In the genomic region with DNA sequence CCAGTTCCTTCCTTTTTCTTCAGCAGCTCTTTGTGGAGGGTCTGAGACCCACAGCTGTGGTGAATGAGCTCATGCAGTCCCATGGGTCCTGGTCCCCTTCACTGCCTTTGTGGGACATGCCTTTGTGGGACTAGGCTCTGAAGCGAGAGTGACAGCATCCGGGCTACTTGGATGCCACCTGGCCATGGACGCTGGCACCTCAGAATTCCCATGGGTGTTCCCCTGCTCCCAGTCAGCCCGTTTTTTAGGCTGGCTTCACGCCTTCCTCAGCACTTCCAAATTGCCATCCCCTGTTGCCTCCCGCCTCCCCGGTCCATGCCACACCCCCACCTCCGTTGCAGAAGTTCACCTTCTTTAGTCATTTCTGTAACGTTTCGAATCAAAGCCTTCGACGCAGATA, we compare ENCODE assay signal across 8 cellular contexts. TPM values are rescaled to one million over a fixed set of nuclear protein-coding genes. Genes with fewer than 3 reads are reported as not detected.
DNase-seq lines count a peak whose midpoint lies in the region; ATAC-seq, FAIRE-seq and TF ChIP-seq lines count a peak whose summit lies in the region.

No MANE protein-coding gene starts in this region.

- H3K4me3 ChIP-seq in K562 (no peak overlapping the region), pancreas (no peak overlapping the region), body of pancreas (no peak overlapping the region)

- peak overlapping the region; percentile 60 for H3K4me3 Mint-ChIP-seq in activated T-cell treated with anti-CD3 and anti-CD28 coated beads, Interleukin-2, amount 50 U/mL, for 24 hours
- peak overlapping the region; percentile 79 for H3K4me3 Mint-ChIP-seq in stimulated activated memory B cell treated with anti-CD40 and anti-IgM and Interleukin-4, amounts not matched to agents 10 μg/mL and 1 μg/mL and 100 μg/mL, for 72 hours

- H3K9ac ChIP-seq in K562 (ENCODE audit: insufficient read depth in 1 of 2, low read depth in 2 of 2, low read length in 2 of 2): no peak overlapping the region

- H3K9me3 Mint-ChIP-seq in activated T-cell treated with anti-CD3 and anti-CD28 coated beads, Interleukin-2, amount 50 U/mL, for 24 hours: no peaks in the 10 kb centered on the region
- no peaks in the 10 kb centered on the region for H3K9me3 Mint-ChIP-seq in stimulated activated memory B cell treated with anti-CD40 and anti-IgM and Interleukin-4, amounts not matched to agents 10 μg/mL and 1 μg/mL and 100 μg/mL, for 72 hours

- no peak for DNase-seq in activated T-cell treated with anti-CD3 and anti-CD28 coated beads, Interleukin-2, amount 50 U/mL, for 24 hours
- no peak for DNase-seq in activated T-cell treated with anti-CD3 and anti-CD28 coated beads, Interleukin-2, amount 50 U/mL, for 1 hour
- DNase-seq in K562 (ENCODE audit: extremely low read depth in 1 of 4, low spot score in 3 of 4) (no peak), pancreas (no peak), body of pancreas (no peak)

- no peak for TF ChIP-seq RAD21 in K562 (CRISPR knock-in tag; conservative IDR thresholded peaks at IDR 0.05 in 1 of 2, IDR thresholded peaks at IDR 0.05 in 1 of 2)

- no peaks in the 10 kb centered on the region for H3K36me3 Mint-ChIP-seq in activated T-cell treated with anti-CD3 and anti-CD28 coated beads, Interleukin-2, amount 50 U/mL, for 24 hours (ENCODE audit: low read depth)
- peaks cover 11% of the 10 kb centered on the region for H3K36me3 Mint-ChIP-seq in stimulated activated memory B cell treated with anti-CD40 and anti-IgM and Interleukin-4, amounts not matched to agents 10 μg/mL and 1 μg/mL and 100 μg/mL, for 72 hours

- H3K27ac ChIP-seq in K562 (ENCODE audit: extremely low read depth, low read depth, low read length) (no peak overlapping the region), pancreas (no peak overlapping the region), body of pancreas (no peak overlapping the region)

- H3K4me1 ChIP-seq in K562 (replicated peaks in 1 of 2; ENCODE audit: control insufficient read depth in 2 of 2, insufficient read depth in 2 of 2, low read length in 2 of 2) (no peaks in the 10 kb centered on the region; a peak in 1 of 5 replicates), pancreas (no peaks in the 10 kb centered on the region), body of pancreas (peaks cover 4% of the 10 kb centered on the region)

- H2AFZ ChIP-seq in K562 (ENCODE audit: low read depth, low read length): no peak overlapping the region

- H3K27me3 ChIP-seq in K562 (ENCODE audit: control insufficient read depth in 2 of 2, insufficient read depth in 2 of 2, low read length in 2 of 2) (peaks cover 36 to 66% of the 10 kb centered on the region in 2 experiments), pancreas (no peaks in the 10 kb centered on the region), body of pancreas (no peaks in the 10 kb centered on the region)

- TF ChIP-seq POLR2A in K562 (conservative IDR thresholded peaks at IDR 0.05) (no peak), body of pancreas (IDR thresholded peaks at IDR 0.05) (no peak)

- TF ChIP-seq EP300 in K562 (IDR thresholded peaks at IDR 0.05; ENCODE audit: low read length): no peak

- H3K27me3 Mint-ChIP-seq in activated T-cell treated with anti-CD3 and anti-CD28 coated beads, Interleukin-2, amount 50 U/mL, for 24 hours: no peaks in the 10 kb centered on the region
- no peaks in the 10 kb centered on the region for H3K27me3 Mint-ChIP-seq in stimulated activated memory B cell treated with anti-CD40 and anti-IgM and Interleukin-4, amounts not matched to agents 10 μg/mL and 1 μg/mL and 100 μg/mL, for 72 hours

- CTCF ChIA-PET in K562 (lab: Yijun Ruan, JAX; ENCODE audit: low intra/inter-chr PET ratio): no interaction called here

- in situ Hi-C loops in K562 (cut with MboI): no loop called here

- no peak overlapping the region for H3K4me2 ChIP-seq in K562 (ENCODE audit: insufficient read depth, low read length)

- H3K79me2 ChIP-seq in K562 (ENCODE audit: control insufficient read depth, insufficient read depth, low read length): no peaks in the 10 kb centered on the region

- H3K9me1 ChIP-seq in K562 (ENCODE audit: control insufficient read depth, insufficient read depth, low read length): no peaks in the 10 kb centered on the region

- no peaks in the 10 kb centered on the region for H4K20me1 ChIP-seq in K562 (replicated peaks; ENCODE audit: control insufficient read depth, insufficient read depth, low read length)

- H3K27ac Mint-ChIP-seq in activated T-cell treated with anti-CD3 and anti-CD28 coated beads, Interleukin-2, amount 50 U/mL, for 24 hours: peak overlapping the region; percentile 88
- peak overlapping the region; percentile 93 for H3K27ac Mint-ChIP-seq in stimulated activated memory B cell treated with anti-CD40 and anti-IgM and Interleukin-4, amounts not matched to agents 10 μg/mL and 1 μg/mL and 100 μg/mL, for 72 hours

- no peaks in the 10 kb centered on the region for H3K36me3 ChIP-seq in K562 (ENCODE audit: control insufficient read depth, insufficient read depth, low read length)
- H3K36me3 ChIP-seq in pancreas: no peaks in the 10 kb centered on the region
- no peaks in the 10 kb centered on the region for H3K36me3 ChIP-seq in body of pancreas (replicated peaks in 1 of 2; ENCODE audit: insufficient read depth in 1 of 2, low read depth in 2 of 2)

- FAIRE-seq in K562 (lab: Jason Lieb, UNC) (no peak), pancreas (lab: Jason Lieb, UNC) (no peak)

- peaks cover 27% of the 10 kb centered on the region for H3K4me1 Mint-ChIP-seq in activated T-cell treated with anti-CD3 and anti-CD28 coated beads, Interleukin-2, amount 50 U/mL, for 24 hours (ENCODE audit: low read depth)
- H3K4me1 Mint-ChIP-seq in stimulated activated memory B cell treated with anti-CD40 and anti-IgM and Interleukin-4, amounts not matched to agents 10 μg/mL and 1 μg/mL and 100 μg/mL, for 72 hours: peaks cover 22% of the 10 kb centered on the region

- BruUV-seq in K562 (replicated peaks; lab: Mats Ljungman, UMichigan): no TSS peak

- intact Hi-C loops in K562 (cut with micrococcal nuclease): no loop called here
- intact Hi-C loops in pancreas (cut with DNase I): no loop called here
- intact Hi-C loops in body of pancreas (cut with DNase I): no loop called here

- TF ChIP-seq CTCF in K562 (IDR thresholded peaks at IDR 0.05 in 2 of 3, conservative IDR thresholded peaks at IDR 0.05 in 1 of 3; ENCODE audit: insufficient read depth in 2 of 3, low read depth in 1 of 3, low read length in 3 of 3) (no peak), pancreas (IDR thresholded peaks at IDR 0.05) (no peak), body of pancreas (IDR thresholded peaks at IDR 0.05) (no peak)

- under 1% methylated on average over 12 of the region's 12 CpGs for WGBS in K562 (ENCODE audit: insufficient coverage, low coverage, missing lambda C conversion rate)
- WGBS in pancreas, 2 donors: 89 to 90% methylated on average over 12 of the region's 12 CpGs
- WGBS in body of pancreas, 2 donors: 87 to 90% methylated on average over 12 of the region's 12 CpGs

- peak; percentile 18 for ATAC-seq in HG03066 (IDR thresholded peaks at IDR 0.05; ENCODE audit: low read depth, unreplicated experiment)
- ATAC-seq in K562: no peak
- ATAC-seq in stimulated activated memory B cell treated with anti-CD40 and anti-IgM and Interleukin-4, amounts not matched to agents 10 μg/mL and 1 μg/mL and 100 μg/mL, for 72 hours: peak; percentile 66
- no peak for ATAC-seq in pancreas
- no peak for ATAC-seq in HG03097 (IDR thresholded peaks at IDR 0.05; ENCODE audit: low FRiP score, unreplicated experiment)
- ATAC-seq in body of pancreas: no peak

- POLR2A ChIA-PET in K562 (lab: Yijun Ruan, JAX): no interaction called here

- H3K9me3 ChIP-seq in K562 (replicated peaks; ENCODE audit: control insufficient read depth, insufficient read depth, low read depth, low read length): no peaks in the 10 kb centered on the region
- no peaks in the 10 kb centered on the region for H3K9me3 ChIP-seq in pancreas
- H3K9me3 ChIP-seq in body of pancreas: no peaks in the 10 kb centered on the region

TF ChIP-seq in K562, 482 proteins besides CTCF, POLR2A, EP300 and RAD21:
- TF ChIP-seq, protein P1, sequence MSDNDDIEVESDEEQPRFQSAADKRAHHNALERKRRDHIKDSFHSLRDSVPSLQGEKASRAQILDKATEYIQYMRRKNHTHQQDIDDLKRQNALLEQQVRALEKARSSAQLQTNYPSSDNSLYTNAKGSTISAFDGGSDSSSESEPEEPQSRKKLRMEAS (CRISPR knock-in tag; IDR thresholded peaks at IDR 0.05): 0 out of 2 replicates have a peak, but pooled peaks have one; percentile 0
- TF ChIP-seq U2AF2 (optimal IDR thresholded peaks at IDR 0.05; ENCODE audit: low read depth, low read length): no peak

RNA-seq across cellular contexts. Expression of gene RAMACL, which starts 45.1 kb away (rescaled TPM):
- total RNA-seq in K562 (2011; cell fraction: chromatin; rRNA removed; ENCODE audit: low replicate concordance): 0.19 TPM in 1 of 2 replicates, not detected in the other
- total RNA-seq in K562 (2011; cell fraction: nucleolus; rRNA removed): not detected in 2 replicates
- not detected in 2 replicates for total RNA-seq in K562 (2011; cell fraction: nucleoplasm; rRNA removed)
- total RNA-seq in K562 (2014; rRNA removed) (not detected in 2 replicates), K562 (2014; rRNA removed; fragmentation: Illumina TruSeq; extraction: Trizol) (0.36 and 0.45 TPM in 2 replicates), K562 (2015; rRNA removed; fragmentation: Illumina TruSeq; extraction: Trizol) (0.18 and 0.19 TPM in 2 replicates), K562 (2021) (0.11 TPM in 1 of 2 replicates, not detected in the other), pancreas (1 to 10 TPM in 4 of 6 donors, under 1 TPM in 2; 0.72 to 3.1 (median 1.6) TPM), body of pancreas (10 to 100 TPM in 1 of 2 donors, under 1 TPM in 1; 0.99 to 10.9 TPM)
- polyA plus RNA-seq in K562 (2011; rRNA removed) (0.50 and 0.56 TPM in 2 replicates), K562 (2014; fragmentation: Illumina TruSeq; extraction: Trizol) (0.46 and 0.50 TPM in 2 replicates), K562 (2014; fragmentation: Nextera tagmentation; extraction: Ambion mirVana) (1 to 10 TPM; 1.3 to 1.7 TPM), K562 (2014; rRNA removed) (0.09 and 0.12 TPM in 2 replicates), pancreas (under 1 TPM; 0.33 to 0.49 TPM)
- 0.06 TPM in 1 of 2 replicates, not detected in the other for polyA plus RNA-seq in K562 (2011; cell fraction: cytosol; rRNA removed)
- polyA plus RNA-seq in K562 (2011; cell fraction: nucleus; rRNA removed): 0.10 and 0.27 TPM in 2 replicates
- 0.17 and 0.33 TPM in 2 replicates for polyA plus RNA-seq in K562 (2012)
- polyA minus RNA-seq in K562 (2011; rRNA and poly(A)+ RNA removed): 0.48 and 1.1 TPM in 2 replicates
- polyA minus RNA-seq in K562 (2011; cell fraction: cytosol; rRNA and poly(A)+ RNA removed): not detected in 2 replicates
- polyA minus RNA-seq in K562 (2011; cell fraction: nucleus; rRNA and poly(A)+ RNA removed): 0.44 TPM in 1 of 2 replicates, not detected in the other

Comparison
In these comparisons a context has a peak if more than half of its experiments do, and no peak if none do; other contexts are left out.
1. ATAC-seq: peak in HG03066 (single experiment) and stimulated activated memory B cell treated with anti-CD40 and anti-IgM and Interleukin-4, amounts not matched to agents 10 μg/mL and 1 μg/mL and 100 μg/mL, for 72 hours (single experiment); none in K562 (single experiment), pancreas (0 of 4), HG03097 (single experiment) and body of pancreas (single experiment).